ENCODE assay signal across 15 cellular contexts in genomic region chr20:47559141-47559540, GRCh38. TPM values are rescaled to one million over a fixed set of nuclear protein-coding genes. Genes with fewer than 3 reads are reported as not detected.
DNase-seq lines count a peak whose midpoint lies in the region; ATAC-seq and TF ChIP-seq lines count a peak whose summit lies in the region.
"Had no signal": no experiment of that assay in that cellular context is flagged by ENCODE, and none has a peak within 500 bp of the region (broad histone marks: within the 10 kb centered on the region; RNA-seq: fewer than 3 reads in every experiment).

No MANE protein-coding gene starts in this region.

- H3K4me1 Mint-ChIP-seq in nephron (peaks cover 42% of the 10 kb centered on the region), MCF 10A (ENCODE audit: insufficient read depth, unreplicated experiment) (no peaks in the 10 kb centered on the region)

- H3K4me1 ChIP-seq in right atrium auricular region (peaks cover 0 to 36% of the 10 kb centered on the region in 2 donors), esophagus muscularis mucosa (peaks cover 52 to 72% (median 66%) of the 10 kb centered on the region in 4 donors)

- BruUV-seq in MCF 10A (replicated peaks; lab: Mats Ljungman, UMichigan): no TSS peak

- H3K4me3 Mint-ChIP-seq in nephron: no peak overlapping the region
- no peak overlapping the region for H3K4me3 Mint-ChIP-seq in MCF 10A (ENCODE audit: unreplicated experiment)
- H3K4me3 Mint-ChIP-seq: activated naive CD8-positive, alpha-beta T cell treated with anti-CD3 and anti-CD28 coated beads, Interleukin-2, amount 50 U/mL, for 24 hours; natural killer cell had no signal

- no peaks in the 10 kb centered on the region for H3K9me3 ChIP-seq in right atrium auricular region
- H3K9me3 ChIP-seq in esophagus muscularis mucosa: no peaks in the 10 kb centered on the region
- H3K9me3 ChIP-seq: gastrocnemius medialis, thoracic aorta had no signal

- H3K27ac ChIP-seq in right atrium auricular region: no peak overlapping the region
- H3K27ac ChIP-seq in esophagus muscularis mucosa (replicated peaks in 1 of 4): peak overlapping the region; percentile 16 to 56 (median 36)
- H3K27ac ChIP-seq in dorsolateral prefrontal cortex: peak overlapping the region in 26 of 59 donors; percentile 8 to 64 (median 44)
- H3K27ac ChIP-seq: PC-9, thoracic aorta had no signal

- CTCF ChIA-PET in MCF 10A (lab: Yijun Ruan, JAX): no interaction called here

- DNase-seq in Right ventricle myocardium inferior (ENCODE audit: missing footprints): no peak
- DNase-seq in right atrium auricular region (ENCODE audit: low spot score): no peak
- no peak for DNase-seq in esophagus muscularis mucosa (ENCODE audit: extremely low spot score)
- no peak for DNase-seq in T-helper 1 cell
- DNase-seq in MCF 10A (ENCODE audit: unreplicated experiment): no peak
- DNase-seq in dorsolateral prefrontal cortex: no peak
- DNase-seq: activated naive CD8-positive, alpha-beta T cell treated with anti-CD3 and anti-CD28 coated beads, Interleukin-2, amount 50 U/mL, for 24 hours; gastrocnemius medialis; natural killer cell; NCI-H2107; PC-9 had no signal

- H3K36me3 ChIP-seq in right atrium auricular region: no peaks in the 10 kb centered on the region
- no peaks in the 10 kb centered on the region for H3K36me3 ChIP-seq in esophagus muscularis mucosa
- H3K36me3 ChIP-seq: gastrocnemius medialis, thoracic aorta had no signal

- intact Hi-C loops in Right ventricle myocardium inferior (cut with DNase I): no loop called here
- intact Hi-C loops in esophagus muscularis mucosa (cut with DNase I): no loop called here
- intact Hi-C loops in MCF 10A (cut with micrococcal nuclease): no loop called here
- intact Hi-C loops in dorsolateral prefrontal cortex (cut with DNase I): no loop called here

- peaks cover 8% of the 10 kb centered on the region for H3K36me3 Mint-ChIP-seq in nephron (ENCODE audit: low read depth)
- H3K36me3 Mint-ChIP-seq in MCF 10A (ENCODE audit: insufficient read depth, unreplicated experiment): peaks cover 6% of the 10 kb centered on the region
- H3K36me3 Mint-ChIP-seq: natural killer cell had no signal

- H3K4me3 ChIP-seq in right atrium auricular region: no peak overlapping the region
- H3K4me3 ChIP-seq in esophagus muscularis mucosa: no peak overlapping the region
- no peak overlapping the region for H3K4me3 ChIP-seq in dorsolateral prefrontal cortex
- H3K4me3 ChIP-seq: gastrocnemius medialis, PC-9, skin epidermis, thoracic aorta had no signal

- H3K27ac Mint-ChIP-seq in nephron: peak overlapping the region; percentile 70 to 84 (median 77)
- no peak overlapping the region for H3K27ac Mint-ChIP-seq in MCF 10A (ENCODE audit: low read depth, unreplicated experiment)
- H3K27ac Mint-ChIP-seq: activated naive CD8-positive, alpha-beta T cell treated with anti-CD3 and anti-CD28 coated beads, Interleukin-2, amount 50 U/mL, for 24 hours had no signal

- ATAC-seq in Right ventricle myocardium inferior (peak; percentile 31), GM21528 (IDR thresholded peaks at IDR 0.05; ENCODE audit: low FRiP score, unreplicated experiment) (no peak)
- ATAC-seq: activated naive CD8-positive, alpha-beta T cell treated with anti-CD3 and anti-CD28 coated beads, Interleukin-2, amount 50 U/mL, for 24 hours; gastrocnemius medialis; natural killer cell had no signal

- H3K27me3 Mint-ChIP-seq in nephron (ENCODE audit: low read depth): no peaks in the 10 kb centered on the region
- H3K27me3 Mint-ChIP-seq in MCF 10A (ENCODE audit: insufficient read depth, unreplicated experiment): no peaks in the 10 kb centered on the region
- H3K27me3 Mint-ChIP-seq: activated naive CD8-positive, alpha-beta T cell treated with anti-CD3 and anti-CD28 coated beads, Interleukin-2, amount 50 U/mL, for 24 hours had no signal

- H3K9me3 Mint-ChIP-seq in nephron (no peaks in the 10 kb centered on the region), MCF 10A (ENCODE audit: unreplicated experiment) (no peaks in the 10 kb centered on the region)
- H3K9me3 Mint-ChIP-seq: activated naive CD8-positive, alpha-beta T cell treated with anti-CD3 and anti-CD28 coated beads, Interleukin-2, amount 50 U/mL, for 24 hours; natural killer cell had no signal

- no peak for TF ChIP-seq POLR2A in esophagus muscularis mucosa (IDR thresholded peaks at IDR 0.05; ENCODE audit: low read depth)

- TF ChIP-seq CTCF in right atrium auricular region (IDR thresholded peaks at IDR 0.05): no peak
- no peak for TF ChIP-seq CTCF in esophagus muscularis mucosa (IDR thresholded peaks at IDR 0.05)
- no peak for TF ChIP-seq CTCF in nephron (IDR thresholded peaks at IDR 0.05; ENCODE audit: unreplicated experiment in 3 of 3)
- no peak for TF ChIP-seq CTCF in MCF 10A (IDR thresholded peaks at IDR 0.05; ENCODE audit: unreplicated experiment)
- no peak for TF ChIP-seq CTCF in dorsolateral prefrontal cortex (IDR thresholded peaks at IDR 0.05 in 54 of 56, conservative IDR thresholded peaks at IDR 0.05 in 2 of 56; ENCODE audit: low read depth in 1 of 56, partially characterized antibody in 56 of 56)

- POLR2A ChIA-PET in MCF 10A (lab: Yijun Ruan, JAX): interaction anchor here (1.5 kb wide), 1 partner anchor 20 kb away, joined by 4 read pairs; no protein-coding TSS in a partner anchor

- H3K27me3 ChIP-seq in right atrium auricular region: no peaks in the 10 kb centered on the region
- no peaks in the 10 kb centered on the region for H3K27me3 ChIP-seq in esophagus muscularis mucosa
- H3K27me3 ChIP-seq in dorsolateral prefrontal cortex: no peaks in the 10 kb centered on the region
- H3K27me3 ChIP-seq: gastrocnemius medialis had no signal

- TF ChIP-seq EP300 in esophagus muscularis mucosa (IDR thresholded peaks at IDR 0.05): no peak

RNA-seq across cellular contexts. Expression of gene NCOA3, which starts 57.5 kb away (rescaled TPM):
- 21.6 TPM for total RNA-seq in Right ventricle myocardium inferior
- total RNA-seq in right atrium auricular region: 10 to 100 TPM; 24.1 to 27.4 TPM
- total RNA-seq in esophagus muscularis mucosa: 10 to 100 TPM; 25.7 to 51.4 (median 35.8) TPM
- total RNA-seq in MCF 10A (2022): 61.4 and 68.6 TPM in 2 replicates
- total RNA-seq in dorsolateral prefrontal cortex: 10 to 100 TPM; 15.5 to 33.7 (median 20.9) TPM

Comparison
In these comparisons a context has a peak if more than half of its experiments do, and no peak if none do; other contexts are left out.
1. H3K27ac ChIP-seq: peak in esophagus muscularis mucosa (4 of 4); none in right atrium auricular region (0 of 2).